1 cellular context compared by ENCODE assay signal in genomic region chr21:34774750-34775149, GRCh38.
TF ChIP-seq lines count a peak whose summit lies in the region.

No MANE protein-coding gene starts in this region.

TF ChIP-seq in HepG2, 621 proteins besides CTCF, POLR2A, EP300 and RAD21 (continued from another document and continues in another):
- TF ChIP-seq, protein P1, sequence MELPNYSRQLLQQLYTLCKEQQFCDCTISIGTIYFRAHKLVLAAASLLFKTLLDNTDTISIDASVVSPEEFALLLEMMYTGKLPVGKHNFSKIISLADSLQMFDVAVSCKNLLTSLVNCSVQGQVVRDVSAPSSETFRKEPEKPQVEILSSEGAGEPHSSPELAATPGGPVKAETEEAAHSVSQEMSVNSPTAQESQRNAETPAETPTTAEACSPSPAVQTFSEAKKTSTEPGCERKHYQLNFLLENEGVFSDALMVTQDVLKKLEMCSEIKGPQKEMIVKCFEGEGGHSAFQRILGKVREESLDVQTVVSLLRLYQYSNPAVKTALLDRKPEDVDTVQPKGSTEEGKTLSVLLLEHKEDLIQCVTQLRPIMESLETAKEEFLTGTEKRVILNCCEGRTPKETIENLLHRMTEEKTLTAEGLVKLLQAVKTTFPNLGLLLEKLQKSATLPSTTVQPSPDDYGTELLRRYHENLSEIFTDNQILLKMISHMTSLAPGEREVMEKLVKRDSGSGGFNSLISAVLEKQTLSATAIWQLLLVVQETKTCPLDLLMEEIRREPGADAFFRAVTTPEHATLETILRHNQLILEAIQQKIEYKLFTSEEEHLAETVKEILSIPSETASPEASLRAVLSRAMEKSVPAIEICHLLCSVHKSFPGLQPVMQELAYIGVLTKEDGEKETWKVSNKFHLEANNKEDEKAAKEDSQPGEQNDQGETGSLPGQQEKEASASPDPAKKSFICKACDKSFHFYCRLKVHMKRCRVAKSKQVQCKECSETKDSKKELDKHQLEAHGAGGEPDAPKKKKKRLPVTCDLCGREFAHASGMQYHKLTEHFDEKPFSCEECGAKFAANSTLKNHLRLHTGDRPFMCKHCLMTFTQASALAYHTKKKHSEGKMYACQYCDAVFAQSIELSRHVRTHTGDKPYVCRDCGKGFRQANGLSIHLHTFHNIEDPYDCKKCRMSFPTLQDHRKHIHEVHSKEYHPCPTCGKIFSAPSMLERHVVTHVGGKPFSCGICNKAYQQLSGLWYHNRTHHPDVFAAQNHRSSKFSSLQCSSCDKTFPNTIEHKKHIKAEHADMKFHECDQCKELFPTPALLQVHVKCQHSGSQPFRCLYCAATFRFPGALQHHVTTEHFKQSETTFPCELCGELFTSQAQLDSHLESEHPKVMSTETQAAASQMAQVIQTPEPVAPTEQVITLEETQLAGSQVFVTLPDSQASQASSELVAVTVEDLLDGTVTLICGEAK (IDR thresholded peaks at IDR 0.05), result no peak
- TF ChIP-seq, protein P1 (CRISPR knock-in tag; IDR thresholded peaks at IDR 0.05), result no peak
- no peak for TF ChIP-seq SOX13 (IDR thresholded peaks at IDR 0.05)
- peak in 1 of 2 experiments; percentile 65; a peak in 2 of 4 replicates for TF ChIP-seq SOX13 (CRISPR knock-in tag; conservative IDR thresholded peaks at IDR 0.05 in 1 of 2, IDR thresholded peaks at IDR 0.05 in 1 of 2)
- TF ChIP-seq, protein P2, sequence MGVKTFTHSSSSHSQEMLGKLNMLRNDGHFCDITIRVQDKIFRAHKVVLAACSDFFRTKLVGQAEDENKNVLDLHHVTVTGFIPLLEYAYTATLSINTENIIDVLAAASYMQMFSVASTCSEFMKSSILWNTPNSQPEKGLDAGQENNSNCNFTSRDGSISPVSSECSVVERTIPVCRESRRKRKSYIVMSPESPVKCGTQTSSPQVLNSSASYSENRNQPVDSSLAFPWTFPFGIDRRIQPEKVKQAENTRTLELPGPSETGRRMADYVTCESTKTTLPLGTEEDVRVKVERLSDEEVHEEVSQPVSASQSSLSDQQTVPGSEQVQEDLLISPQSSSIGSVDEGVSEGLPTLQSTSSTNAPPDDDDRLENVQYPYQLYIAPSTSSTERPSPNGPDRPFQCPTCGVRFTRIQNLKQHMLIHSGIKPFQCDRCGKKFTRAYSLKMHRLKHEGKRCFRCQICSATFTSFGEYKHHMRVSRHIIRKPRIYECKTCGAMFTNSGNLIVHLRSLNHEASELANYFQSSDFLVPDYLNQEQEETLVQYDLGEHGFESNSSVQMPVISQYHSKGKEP (CRISPR knock-in tag; IDR thresholded peaks at IDR 0.05), result no peak
- no peak for TF ChIP-seq ZNF550 (CRISPR knock-in tag; IDR thresholded peaks at IDR 0.05; ENCODE audit: borderline replicate concordance)
- TF ChIP-seq, protein P3, sequence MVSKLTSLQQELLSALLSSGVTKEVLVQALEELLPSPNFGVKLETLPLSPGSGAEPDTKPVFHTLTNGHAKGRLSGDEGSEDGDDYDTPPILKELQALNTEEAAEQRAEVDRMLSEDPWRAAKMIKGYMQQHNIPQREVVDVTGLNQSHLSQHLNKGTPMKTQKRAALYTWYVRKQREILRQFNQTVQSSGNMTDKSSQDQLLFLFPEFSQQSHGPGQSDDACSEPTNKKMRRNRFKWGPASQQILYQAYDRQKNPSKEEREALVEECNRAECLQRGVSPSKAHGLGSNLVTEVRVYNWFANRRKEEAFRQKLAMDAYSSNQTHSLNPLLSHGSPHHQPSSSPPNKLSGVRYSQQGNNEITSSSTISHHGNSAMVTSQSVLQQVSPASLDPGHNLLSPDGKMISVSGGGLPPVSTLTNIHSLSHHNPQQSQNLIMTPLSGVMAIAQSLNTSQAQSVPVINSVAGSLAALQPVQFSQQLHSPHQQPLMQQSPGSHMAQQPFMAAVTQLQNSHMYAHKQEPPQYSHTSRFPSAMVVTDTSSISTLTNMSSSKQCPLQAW (CRISPR knock-in tag; IDR thresholded peaks at IDR 0.05), result no peak
- no peak for TF ChIP-seq ZNF354B (CRISPR knock-in tag; IDR thresholded peaks at IDR 0.05)
- TF ChIP-seq SPEN (CRISPR knock-in tag; IDR thresholded peaks at IDR 0.05; ENCODE audit: low read depth), result no peak
- TF ChIP-seq PRPF4 (IDR thresholded peaks at IDR 0.05; ENCODE audit: low read depth, low read length, poor library complexity, severe bottlenecking), result no peak
- TF ChIP-seq FOXP1 (IDR thresholded peaks at IDR 0.05), result no peak
- TF ChIP-seq FOXP1 (CRISPR knock-in tag; IDR thresholded peaks at IDR 0.05), result peak; percentile 62; the same call in 1 of the 2 replicates
- no peak for TF ChIP-seq GATA4 (IDR thresholded peaks at IDR 0.05; ENCODE audit: borderline replicate concordance, low read depth)
- no peak for TF ChIP-seq TOPORS (CRISPR knock-in tag; IDR thresholded peaks at IDR 0.05)
- no peak for TF ChIP-seq ZNF230 (CRISPR knock-in tag; IDR thresholded peaks at IDR 0.05)
- no peak for TF ChIP-seq SOX6 (IDR thresholded peaks at IDR 0.05)
- TF ChIP-seq SOX6 (CRISPR knock-in tag; IDR thresholded peaks at IDR 0.05), result peak; percentile 60
- TF ChIP-seq ZNF790 (CRISPR knock-in tag; IDR thresholded peaks at IDR 0.05; ENCODE audit: borderline replicate concordance), result no peak
- TF ChIP-seq, protein P4, sequence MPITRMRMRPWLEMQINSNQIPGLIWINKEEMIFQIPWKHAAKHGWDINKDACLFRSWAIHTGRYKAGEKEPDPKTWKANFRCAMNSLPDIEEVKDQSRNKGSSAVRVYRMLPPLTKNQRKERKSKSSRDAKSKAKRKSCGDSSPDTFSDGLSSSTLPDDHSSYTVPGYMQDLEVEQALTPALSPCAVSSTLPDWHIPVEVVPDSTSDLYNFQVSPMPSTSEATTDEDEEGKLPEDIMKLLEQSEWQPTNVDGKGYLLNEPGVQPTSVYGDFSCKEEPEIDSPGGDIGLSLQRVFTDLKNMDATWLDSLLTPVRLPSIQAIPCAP (CRISPR knock-in tag; IDR thresholded peaks at IDR 0.05; ENCODE audit: low read depth), result no peak
- TF ChIP-seq NCOA2 (CRISPR knock-in tag; IDR thresholded peaks at IDR 0.05), result peak; percentile 53; the same call in 1 of the 2 replicates
- no peak for TF ChIP-seq U2AF1 (optimal IDR thresholded peaks at IDR 0.05; ENCODE audit: low read depth, low read length)
- TF ChIP-seq MBD4 (IDR thresholded peaks at IDR 0.05; ENCODE audit: borderline replicate concordance, low read length), result no peak
- no peak for TF ChIP-seq SMAD9 (CRISPR knock-in tag; IDR thresholded peaks at IDR 0.05)
- TF ChIP-seq, protein P5, sequence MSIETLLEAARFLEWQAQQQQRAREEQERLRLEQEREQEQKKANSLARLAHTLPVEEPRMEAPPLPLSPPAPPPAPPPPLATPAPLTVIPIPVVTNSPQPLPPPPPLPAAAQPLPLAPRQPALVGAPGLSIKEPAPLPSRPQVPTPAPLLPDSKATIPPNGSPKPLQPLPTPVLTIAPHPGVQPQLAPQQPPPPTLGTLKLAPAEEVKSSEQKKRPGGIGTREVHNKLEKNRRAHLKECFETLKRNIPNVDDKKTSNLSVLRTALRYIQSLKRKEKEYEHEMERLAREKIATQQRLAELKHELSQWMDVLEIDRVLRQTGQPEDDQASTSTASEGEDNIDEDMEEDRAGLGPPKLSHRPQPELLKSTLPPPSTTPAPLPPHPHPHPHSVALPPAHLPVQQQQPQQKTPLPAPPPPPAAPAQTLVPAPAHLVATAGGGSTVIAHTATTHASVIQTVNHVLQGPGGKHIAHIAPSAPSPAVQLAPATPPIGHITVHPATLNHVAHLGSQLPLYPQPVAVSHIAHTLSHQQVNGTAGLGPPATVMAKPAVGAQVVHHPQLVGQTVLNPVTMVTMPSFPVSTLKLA (IDR thresholded peaks at IDR 0.05), result no peak
- peak; percentile 33; the same call in 1 of the 2 replicates for TF ChIP-seq SAP130 (CRISPR knock-in tag; IDR thresholded peaks at IDR 0.05; ENCODE audit: low read depth)
- TF ChIP-seq, protein P6, sequence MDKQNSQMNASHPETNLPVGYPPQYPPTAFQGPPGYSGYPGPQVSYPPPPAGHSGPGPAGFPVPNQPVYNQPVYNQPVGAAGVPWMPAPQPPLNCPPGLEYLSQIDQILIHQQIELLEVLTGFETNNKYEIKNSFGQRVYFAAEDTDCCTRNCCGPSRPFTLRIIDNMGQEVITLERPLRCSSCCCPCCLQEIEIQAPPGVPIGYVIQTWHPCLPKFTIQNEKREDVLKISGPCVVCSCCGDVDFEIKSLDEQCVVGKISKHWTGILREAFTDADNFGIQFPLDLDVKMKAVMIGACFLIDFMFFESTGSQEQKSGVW (CRISPR knock-in tag; IDR thresholded peaks at IDR 0.05; ENCODE audit: borderline replicate concordance), result no peak
- peak; percentile 60; the same call in 1 of the 2 replicates for TF ChIP-seq HMG20A (CRISPR knock-in tag; IDR thresholded peaks at IDR 0.05; ENCODE audit: borderline replicate concordance)
- TF ChIP-seq MYPOP (CRISPR knock-in tag; IDR thresholded peaks at IDR 0.05), result no peak
- no peak for TF ChIP-seq REST (IDR thresholded peaks at IDR 0.05; ENCODE audit: borderline replicate concordance in 1 of 2, low read depth in 1 of 2, low read length in 2 of 2)
- no peak for TF ChIP-seq ZBED4 (CRISPR knock-in tag; IDR thresholded peaks at IDR 0.05; ENCODE audit: borderline replicate concordance)
- no peak for TF ChIP-seq NRL (CRISPR knock-in tag; IDR thresholded peaks at IDR 0.05; ENCODE audit: borderline replicate concordance)
- TF ChIP-seq PPARG (CRISPR knock-in tag; conservative IDR thresholded peaks at IDR 0.05), result 0 out of 2 replicates have a peak, but pooled peaks have one; percentile 30
